1 cellular context compared by ENCODE assay signal in the genomic region with DNA sequence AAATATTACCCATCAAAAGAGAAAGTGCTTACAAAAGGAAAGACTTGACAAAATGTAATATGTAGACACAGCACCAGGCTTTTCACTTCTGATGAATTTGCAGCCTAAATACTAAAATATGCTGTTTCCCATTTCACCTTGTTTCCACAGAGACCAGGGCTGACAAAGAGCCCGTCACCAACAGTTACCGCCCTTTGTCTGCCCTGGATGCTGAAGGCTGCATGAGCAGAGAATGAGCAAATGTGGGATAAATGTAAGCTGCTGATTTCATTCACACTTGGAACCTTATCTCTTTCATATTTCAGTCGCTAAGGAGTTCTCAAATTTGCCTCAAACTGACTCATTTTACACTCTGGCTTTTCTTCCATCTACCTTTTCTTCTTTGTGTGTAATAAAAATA.
TF ChIP-seq lines count a peak whose summit lies in the region.

No MANE protein-coding gene starts in this region.

TF ChIP-seq in GM23338, 12 proteins besides CTCF, POLR2A, EP300 and RAD21 (continued from another document):
- TF ChIP-seq, protein P1, sequence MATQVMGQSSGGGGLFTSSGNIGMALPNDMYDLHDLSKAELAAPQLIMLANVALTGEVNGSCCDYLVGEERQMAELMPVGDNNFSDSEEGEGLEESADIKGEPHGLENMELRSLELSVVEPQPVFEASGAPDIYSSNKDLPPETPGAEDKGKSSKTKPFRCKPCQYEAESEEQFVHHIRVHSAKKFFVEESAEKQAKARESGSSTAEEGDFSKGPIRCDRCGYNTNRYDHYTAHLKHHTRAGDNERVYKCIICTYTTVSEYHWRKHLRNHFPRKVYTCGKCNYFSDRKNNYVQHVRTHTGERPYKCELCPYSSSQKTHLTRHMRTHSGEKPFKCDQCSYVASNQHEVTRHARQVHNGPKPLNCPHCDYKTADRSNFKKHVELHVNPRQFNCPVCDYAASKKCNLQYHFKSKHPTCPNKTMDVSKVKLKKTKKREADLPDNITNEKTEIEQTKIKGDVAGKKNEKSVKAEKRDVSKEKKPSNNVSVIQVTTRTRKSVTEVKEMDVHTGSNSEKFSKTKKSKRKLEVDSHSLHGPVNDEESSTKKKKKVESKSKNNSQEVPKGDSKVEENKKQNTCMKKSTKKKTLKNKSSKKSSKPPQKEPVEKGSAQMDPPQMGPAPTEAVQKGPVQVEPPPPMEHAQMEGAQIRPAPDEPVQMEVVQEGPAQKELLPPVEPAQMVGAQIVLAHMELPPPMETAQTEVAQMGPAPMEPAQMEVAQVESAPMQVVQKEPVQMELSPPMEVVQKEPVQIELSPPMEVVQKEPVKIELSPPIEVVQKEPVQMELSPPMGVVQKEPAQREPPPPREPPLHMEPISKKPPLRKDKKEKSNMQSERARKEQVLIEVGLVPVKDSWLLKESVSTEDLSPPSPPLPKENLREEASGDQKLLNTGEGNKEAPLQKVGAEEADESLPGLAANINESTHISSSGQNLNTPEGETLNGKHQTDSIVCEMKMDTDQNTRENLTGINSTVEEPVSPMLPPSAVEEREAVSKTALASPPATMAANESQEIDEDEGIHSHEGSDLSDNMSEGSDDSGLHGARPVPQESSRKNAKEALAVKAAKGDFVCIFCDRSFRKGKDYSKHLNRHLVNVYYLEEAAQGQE (IDR thresholded peaks at IDR 0.05; ENCODE audit: unreplicated experiment), result no peak
- TF ChIP-seq ZNF114 (CRISPR knock-in tag; IDR thresholded peaks at IDR 0.05), result no peak
- TF ChIP-seq, protein P2, sequence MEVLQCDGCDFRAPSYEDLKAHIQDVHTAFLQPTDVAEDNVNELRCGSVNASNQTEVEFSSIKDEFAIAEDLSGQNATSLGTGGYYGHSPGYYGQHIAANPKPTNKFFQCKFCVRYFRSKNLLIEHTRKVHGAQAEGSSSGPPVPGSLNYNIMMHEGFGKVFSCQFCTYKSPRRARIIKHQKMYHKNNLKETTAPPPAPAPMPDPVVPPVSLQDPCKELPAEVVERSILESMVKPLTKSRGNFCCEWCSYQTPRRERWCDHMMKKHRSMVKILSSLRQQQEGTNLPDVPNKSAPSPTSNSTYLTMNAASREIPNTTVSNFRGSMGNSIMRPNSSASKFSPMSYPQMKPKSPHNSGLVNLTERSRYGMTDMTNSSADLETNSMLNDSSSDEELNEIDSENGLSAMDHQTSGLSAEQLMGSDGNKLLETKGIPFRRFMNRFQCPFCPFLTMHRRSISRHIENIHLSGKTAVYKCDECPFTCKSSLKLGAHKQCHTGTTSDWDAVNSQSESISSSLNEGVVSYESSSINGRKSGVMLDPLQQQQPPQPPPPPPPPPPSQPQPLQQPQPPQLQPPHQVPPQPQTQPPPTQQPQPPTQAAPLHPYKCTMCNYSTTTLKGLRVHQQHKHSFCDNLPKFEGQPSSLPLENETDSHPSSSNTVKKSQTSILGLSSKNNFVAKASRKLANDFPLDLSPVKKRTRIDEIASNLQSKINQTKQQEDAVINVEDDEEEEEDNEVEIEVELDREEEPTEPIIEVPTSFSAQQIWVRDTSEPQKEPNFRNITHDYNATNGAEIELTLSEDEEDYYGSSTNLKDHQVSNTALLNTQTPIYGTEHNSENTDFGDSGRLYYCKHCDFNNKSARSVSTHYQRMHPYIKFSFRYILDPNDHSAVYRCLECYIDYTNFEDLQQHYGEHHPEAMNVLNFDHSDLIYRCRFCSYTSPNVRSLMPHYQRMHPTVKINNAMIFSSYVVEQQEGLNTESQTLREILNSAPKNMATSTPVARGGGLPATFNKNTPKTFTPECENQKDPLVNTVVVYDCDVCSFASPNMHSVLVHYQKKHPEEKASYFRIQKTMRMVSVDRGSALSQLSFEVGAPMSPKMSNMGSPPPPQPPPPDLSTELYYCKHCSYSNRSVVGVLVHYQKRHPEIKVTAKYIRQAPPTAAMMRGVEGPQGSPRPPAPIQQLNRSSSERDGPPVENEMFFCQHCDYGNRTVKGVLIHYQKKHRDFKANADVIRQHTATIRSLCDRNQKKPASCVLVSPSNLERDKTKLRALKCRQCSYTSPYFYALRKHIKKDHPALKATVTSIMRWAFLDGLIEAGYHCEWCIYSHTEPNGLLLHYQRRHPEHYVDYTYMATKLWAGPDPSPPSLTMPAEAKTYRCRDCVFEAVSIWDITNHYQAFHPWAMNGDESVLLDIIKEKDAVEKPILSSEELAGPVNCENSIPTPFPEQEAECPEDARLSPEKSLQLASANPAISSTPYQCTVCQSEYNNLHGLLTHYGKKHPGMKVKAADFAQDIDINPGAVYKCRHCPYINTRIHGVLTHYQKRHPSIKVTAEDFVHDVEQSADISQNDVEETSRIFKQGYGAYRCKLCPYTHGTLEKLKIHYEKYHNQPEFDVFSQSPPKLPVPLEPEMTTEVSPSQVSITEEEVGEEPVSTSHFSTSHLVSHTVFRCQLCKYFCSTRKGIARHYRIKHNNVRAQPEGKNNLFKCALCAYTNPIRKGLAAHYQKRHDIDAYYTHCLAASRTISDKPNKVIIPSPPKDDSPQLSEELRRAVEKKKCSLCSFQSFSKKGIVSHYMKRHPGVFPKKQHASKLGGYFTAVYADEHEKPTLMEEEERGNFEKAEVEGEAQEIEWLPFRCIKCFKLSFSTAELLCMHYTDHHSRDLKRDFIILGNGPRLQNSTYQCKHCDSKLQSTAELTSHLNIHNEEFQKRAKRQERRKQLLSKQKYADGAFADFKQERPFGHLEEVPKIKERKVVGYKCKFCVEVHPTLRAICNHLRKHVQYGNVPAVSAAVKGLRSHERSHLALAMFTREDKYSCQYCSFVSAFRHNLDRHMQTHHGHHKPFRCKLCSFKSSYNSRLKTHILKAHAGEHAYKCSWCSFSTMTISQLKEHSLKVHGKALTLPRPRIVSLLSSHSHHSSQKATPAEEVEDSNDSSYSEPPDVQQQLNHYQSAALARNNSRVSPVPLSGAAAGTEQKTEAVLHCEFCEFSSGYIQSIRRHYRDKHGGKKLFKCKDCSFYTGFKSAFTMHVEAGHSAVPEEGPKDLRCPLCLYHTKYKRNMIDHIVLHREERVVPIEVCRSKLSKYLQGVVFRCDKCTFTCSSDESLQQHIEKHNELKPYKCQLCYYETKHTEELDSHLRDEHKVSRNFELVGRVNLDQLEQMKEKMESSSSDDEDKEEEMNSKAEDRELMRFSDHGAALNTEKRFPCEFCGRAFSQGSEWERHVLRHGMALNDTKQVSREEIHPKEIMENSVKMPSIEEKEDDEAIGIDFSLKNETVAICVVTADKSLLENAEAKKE (CRISPR knock-in tag; IDR thresholded peaks at IDR 0.05), result no peak
- no peak for TF ChIP-seq NANOG (IDR thresholded peaks at IDR 0.05; ENCODE audit: borderline replicate concordance)
- TF ChIP-seq ZNF331 (CRISPR knock-in tag; IDR thresholded peaks at IDR 0.05; ENCODE audit: low read depth), result no peak
- TF ChIP-seq STAT1 (IDR thresholded peaks at IDR 0.05; ENCODE audit: unreplicated experiment), result no peak
